Comparison of ENCODE assay signal across 17 cellular contexts in genomic region chr15:39778031-39778430, GRCh38.
"Had no signal": no experiment of that assay in that cellular context is flagged by ENCODE, and none has a peak within 500 bp of the region (broad histone marks: within the 10 kb centered on the region; RNA-seq: fewer than 3 reads in every experiment).

No MANE protein-coding gene starts in this region.

- H3K9me3 ChIP-seq: psoas muscle, suprapubic skin, upper lobe of left lung had no signal

- H3K4me2 ChIP-seq: hepatocyte had no signal

- H2AFZ ChIP-seq: hepatocyte had no signal

- DNase-seq: activated B cell treated with CpG ODN at 0.5 μM for 24 hours; activated CD4-positive, alpha-beta T cell treated with anti-CD3 and anti-CD28 coated beads, Interleukin-2, amount 10 ng/mL, durations not matched to agents 24 days and 14 days; activated CD8-positive, alpha-beta memory T cell treated with anti-CD3 and anti-CD28 coated beads for 24 hours; activated naive CD4-positive, alpha-beta T cell treated with anti-CD3 and anti-CD28 coated beads, Interleukin-2, amount 10 ng/mL, durations not matched to agents 7 days and 5 days; cortex of kidney; effector memory CD8-positive, alpha-beta T cell; erythroblast; kidney glomerular epithelial cell; occipital lobe; psoas muscle; stimulated activated CD4-positive, alpha-beta T cell treated with anti-CD3 and anti-CD28 coated beads, Interleukin-12 subunit alpha, Interleukin-12 subunit beta, amount 100 ng/mL, for 4 hours; stimulated activated naive CD8-positive, alpha-beta T cell treated with anti-CD3 and anti-CD28 coated beads, Interleukin-15, Interleukin-2, amounts not matched to agents 100 U/mL and 50 U/mL, for 24 hours; T-helper 1 cell; upper lobe of left lung had no signal

- H3K27ac ChIP-seq: hepatocyte, psoas muscle, suprapubic skin, upper lobe of left lung had no signal

- H3K4me1 ChIP-seq: psoas muscle had no signal

- H3K36me3 ChIP-seq: suprapubic skin, upper lobe of left lung had no signal

- ATAC-seq: activated T-helper 17 cell treated with anti-CD3 and anti-CD28 coated beads, Interleukin-2, amount 50 U/mL, for 72 hours; effector memory CD8-positive, alpha-beta T cell; psoas muscle; stimulated activated naive CD8-positive, alpha-beta T cell treated with anti-CD3 and anti-CD28 coated beads, Interleukin-15, Interleukin-2, amounts not matched to agents 100 U/mL and 50 U/mL, for 24 hours had no signal

- H3K4me3 ChIP-seq: hepatocyte, psoas muscle, suprapubic skin, upper lobe of left lung had no signal

- H3K27me3 ChIP-seq: hepatocyte, suprapubic skin, upper lobe of left lung had no signal

- H3K79me2 ChIP-seq: hepatocyte had no signal
